ENCODE assay signal across 8 cellular contexts in the genomic region with DNA sequence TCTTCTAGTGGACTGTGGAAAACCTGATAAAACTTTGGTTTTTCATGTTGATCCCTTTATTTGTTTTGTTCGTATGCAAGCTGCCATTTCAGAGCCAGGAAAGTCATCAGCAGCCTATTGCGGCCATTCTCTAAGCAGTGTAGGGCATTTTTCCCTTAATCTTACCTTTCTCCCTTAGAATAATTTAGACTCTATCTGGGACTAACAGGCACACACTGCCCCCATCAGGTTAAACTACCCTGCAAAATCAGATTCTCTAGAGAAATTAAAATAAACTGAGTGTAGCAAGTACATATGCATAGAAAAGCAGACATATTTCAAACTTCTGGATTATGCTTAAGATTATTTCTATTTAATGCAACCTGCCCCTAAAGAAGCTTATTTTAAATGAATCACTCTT.
DNase-seq lines count a peak whose midpoint lies in the region; ATAC-seq and TF ChIP-seq lines count a peak whose summit lies in the region.

No MANE protein-coding gene starts in this region.

- CTCF ChIA-PET in Panc1 (lab: Charles Lee), result interaction anchor here (0.5 to 0.7 kb wide), 2 partner anchors 1261 to 1313 kb away, joined by 3 to 10 read pairs; no protein-coding TSS in a partner anchor

- POLR2A ChIA-PET in Panc1 (lab: Charles Lee), result no interaction called here

- ATAC-seq in Panc1 (no peak), GM18861 (IDR thresholded peaks at IDR 0.05; ENCODE audit: unreplicated experiment) (no peak)
- no peak for ATAC-seq in stimulated activated effector memory CD8-positive, alpha-beta T cell treated with anti-CD3 and anti-CD28 coated beads, Interleukin-12 subunit alpha, Interleukin-12 subunit beta, amount 100 ng/mL, for 72 hours

- no TSS peak for BruUV-seq in Panc1 (replicated peaks; lab: Mats Ljungman, UMichigan)

- H3K27ac Mint-ChIP-seq in progenitor cell of endocrine pancreas, result no peak overlapping the region
- H3K27ac Mint-ChIP-seq in stimulated activated effector memory CD8-positive, alpha-beta T cell treated with anti-CD3 and anti-CD28 coated beads, Interleukin-12 subunit alpha, Interleukin-12 subunit beta, amount 100 ng/mL, for 72 hours, result no peak overlapping the region

- no peaks in the 10 kb centered on the region for H3K4me1 ChIP-seq in Panc1 (ENCODE audit: control insufficient read depth, insufficient read depth, low read length)

- no peaks in the 10 kb centered on the region for H3K27me3 ChIP-seq in Panc1 (ENCODE audit: control insufficient read depth, insufficient read depth, low read length)

- H3K27ac ChIP-seq in Panc1 (ENCODE audit: low read length), result no peak overlapping the region

- in situ Hi-C loops in Panc1 (cut with HindIII; ENCODE audit: low pct_unique_long_range_greater_than_20kb, low sequenced_read_pairs), result no loop called here

- peaks cover 8% of the 10 kb centered on the region for H3K4me1 Mint-ChIP-seq in progenitor cell of endocrine pancreas (ENCODE audit: low read depth)
- no peaks in the 10 kb centered on the region for H3K4me1 Mint-ChIP-seq in stimulated activated effector memory CD8-positive, alpha-beta T cell treated with anti-CD3 and anti-CD28 coated beads, Interleukin-12 subunit alpha, Interleukin-12 subunit beta, amount 100 ng/mL, for 72 hours

- H3K36me3 Mint-ChIP-seq in progenitor cell of endocrine pancreas (ENCODE audit: insufficient read depth), result no peaks in the 10 kb centered on the region
- no peaks in the 10 kb centered on the region for H3K36me3 Mint-ChIP-seq in stimulated activated effector memory CD8-positive, alpha-beta T cell treated with anti-CD3 and anti-CD28 coated beads, Interleukin-12 subunit alpha, Interleukin-12 subunit beta, amount 100 ng/mL, for 72 hours

- no peaks in the 10 kb centered on the region for H3K9me3 Mint-ChIP-seq in progenitor cell of endocrine pancreas (ENCODE audit: low read depth)
- H3K9me3 Mint-ChIP-seq in stimulated activated effector memory CD8-positive, alpha-beta T cell treated with anti-CD3 and anti-CD28 coated beads, Interleukin-12 subunit alpha, Interleukin-12 subunit beta, amount 100 ng/mL, for 72 hours, result no peaks in the 10 kb centered on the region

- intact Hi-C loops in Panc1 (cut with micrococcal nuclease; ENCODE audit: unreplicated experiment), result loop anchor here (5.0 to 10.0 kb wide), 3 partner anchors 117 to 1359 kb away; no protein-coding TSS in a partner anchor

- H3K4me3 Mint-ChIP-seq in progenitor cell of endocrine pancreas (ENCODE audit: low read depth), result no peak overlapping the region
- H3K4me3 Mint-ChIP-seq in stimulated activated effector memory CD8-positive, alpha-beta T cell treated with anti-CD3 and anti-CD28 coated beads, Interleukin-12 subunit alpha, Interleukin-12 subunit beta, amount 100 ng/mL, for 72 hours, result no peak overlapping the region

- no peaks in the 10 kb centered on the region for H3K36me3 ChIP-seq in Panc1 (ENCODE audit: control insufficient read depth, insufficient read depth, low read length)

- DNase-seq in NCI-H345 (lab: John Stamatoyannopoulos, UW) (peak; percentile 5), NCI-H345 treated with DMSO at 0.1 percent for 48 hours (lab: John Stamatoyannopoulos, UW; ENCODE audit: unreplicated experiment) (no peak), Panc1 (ENCODE audit: low read depth, low spot score) (peak; percentile 7), fibroblast of mammary gland (ENCODE audit: low read depth) (peak; percentile 37), progenitor cell of endocrine pancreas (ENCODE audit: low spot score, unreplicated experiment) (no peak), MV-4-11 (lab: John Stamatoyannopoulos, UW) (no peak)
- no peak for DNase-seq in stimulated activated effector memory CD8-positive, alpha-beta T cell treated with anti-CD3 and anti-CD28 coated beads, Interleukin-12 subunit alpha, Interleukin-12 subunit beta, amount 100 ng/mL, for 72 hours (ENCODE audit: low spot score in 2 of 2)

- H3K9me3 ChIP-seq in Panc1 (ENCODE audit: control insufficient read depth, insufficient read depth, low read depth, low read length), result no peaks in the 10 kb centered on the region

- H3K4me3 ChIP-seq in Panc1 (ENCODE audit: low read depth in 2 of 2, low read length in 2 of 2) (peak overlapping the region in 1 of 2 experiments; percentile 16; a peak in 1 of 4 replicates), fibroblast of mammary gland (ENCODE audit: control insufficient read depth, low read depth, low read length) (no peak overlapping the region)

- TF ChIP-seq CTCF in Panc1 (IDR thresholded peaks at IDR 0.05), result peak; percentile 48; the same call in 1 of the 2 replicates
- peak; percentile 49 for TF ChIP-seq CTCF in fibroblast of mammary gland (conservative IDR thresholded peaks at IDR 0.05; ENCODE audit: control insufficient read depth, insufficient read depth, low read depth, low read length)
- peak; percentile 74 for TF ChIP-seq CTCF in progenitor cell of endocrine pancreas (IDR thresholded peaks at IDR 0.05; ENCODE audit: unreplicated experiment)

- H3K27me3 Mint-ChIP-seq in progenitor cell of endocrine pancreas, result no peaks in the 10 kb centered on the region

Comparison
In these comparisons a context has a peak if more than half of its experiments do, and no peak if none do; other contexts are left out.
1. DNase-seq: peak in NCI-H345 (single experiment), Panc1 (single experiment) and fibroblast of mammary gland (single experiment); none in NCI-H345 treated with DMSO at 0.1 percent for 48 hours (single experiment), progenitor cell of endocrine pancreas (single experiment), stimulated activated effector memory CD8-positive, alpha-beta T cell treated with anti-CD3 and anti-CD28 coated beads, Interleukin-12 subunit alpha, Interleukin-12 subunit beta, amount 100 ng/mL, for 72 hours (0 of 2) and MV-4-11 (single experiment).
2. Peak in every context shown above with its lines, with median percentiles within 50 percentile points of each other: CTCF ChIP-seq.